ENCODE assay signal across 22 cellular contexts in the genomic region with DNA sequence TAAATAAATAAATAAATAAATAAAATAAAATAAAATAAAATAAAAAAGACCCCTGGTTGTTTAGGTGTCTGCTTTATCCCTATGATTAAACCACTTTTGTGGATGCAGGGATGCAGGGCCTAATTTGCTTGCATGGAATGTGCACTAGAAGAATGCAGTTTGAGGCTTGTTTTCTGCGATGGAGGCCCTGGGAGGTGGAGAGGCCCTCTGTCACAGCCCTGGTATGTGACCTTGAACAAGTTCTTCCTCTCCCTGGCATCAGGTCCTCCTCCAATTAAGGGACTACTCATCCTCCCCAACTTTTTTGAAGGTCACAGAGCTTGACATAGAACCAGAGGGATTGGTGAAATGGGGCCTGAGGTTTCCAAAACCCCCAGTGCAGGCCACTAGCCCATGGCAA. TPM values are rescaled to one million over a fixed set of nuclear protein-coding genes. Genes with fewer than 3 reads are reported as not detected.
DNase-seq lines count a peak whose midpoint lies in the region; ATAC-seq and TF ChIP-seq lines count a peak whose summit lies in the region.
"Had no signal": no experiment of that assay in that cellular context is flagged by ENCODE, and none has a peak within 500 bp of the region (broad histone marks: within the 10 kb centered on the region; RNA-seq: fewer than 3 reads in every experiment).

No MANE protein-coding gene starts in this region.

- H3K9me3 Mint-ChIP-seq in WTC11 (no peaks in the 10 kb centered on the region), nephron progenitor cell (no peaks in the 10 kb centered on the region)
- H3K9me3 Mint-ChIP-seq in activated naive CD8-positive, alpha-beta T cell treated with anti-CD3 and anti-CD28 coated beads, Interleukin-2, amount 50 U/mL, for 24 hours, result no peaks in the 10 kb centered on the region
- H3K9me3 Mint-ChIP-seq: CD4-positive, alpha-beta memory T cell had no signal

- 0 out of 2 replicates have a peak, but pooled peaks cover 4% of the 10 kb centered on the region for H3K4me1 Mint-ChIP-seq in WTC11
- H3K4me1 Mint-ChIP-seq in nephron progenitor cell, result peaks cover 24% of the 10 kb centered on the region
- no peaks in the 10 kb centered on the region for H3K4me1 Mint-ChIP-seq in activated naive CD8-positive, alpha-beta T cell treated with anti-CD3 and anti-CD28 coated beads, Interleukin-2, amount 50 U/mL, for 24 hours
- H3K4me1 Mint-ChIP-seq: CD4-positive, alpha-beta memory T cell had no signal

- no peaks in the 10 kb centered on the region; the same call in 1 of the 2 replicates for H3K27me3 Mint-ChIP-seq in WTC11 (ENCODE audit: low read depth)
- peaks cover 6% of the 10 kb centered on the region for H3K27me3 Mint-ChIP-seq in nephron progenitor cell (ENCODE audit: low read depth, poor library complexity)
- H3K27me3 Mint-ChIP-seq in activated naive CD8-positive, alpha-beta T cell treated with anti-CD3 and anti-CD28 coated beads, Interleukin-2, amount 50 U/mL, for 24 hours, result peaks cover 3% of the 10 kb centered on the region

- H3K4me3 Mint-ChIP-seq in WTC11, result no peak overlapping the region
- H3K4me3 Mint-ChIP-seq in nephron progenitor cell, result no peak overlapping the region
- H3K4me3 Mint-ChIP-seq in activated naive CD8-positive, alpha-beta T cell treated with anti-CD3 and anti-CD28 coated beads, Interleukin-2, amount 50 U/mL, for 24 hours, result no peak overlapping the region
- H3K4me3 Mint-ChIP-seq: CD4-positive, alpha-beta memory T cell had no signal

- H3K4me3 ChIP-seq in AG10803 (ENCODE audit: low read length), result no peak overlapping the region
- H3K4me3 ChIP-seq: BLaER1 treated with 17β-estradiol and CSF1 and Interleukin-3, amounts not matched to agents 10 nM and 100 nM; K562 had no signal

- H3K36me3 Mint-ChIP-seq in WTC11 (no peaks in the 10 kb centered on the region), nephron progenitor cell (ENCODE audit: low read depth) (peaks cover under 1% of the 10 kb centered on the region)
- H3K36me3 Mint-ChIP-seq in activated naive CD8-positive, alpha-beta T cell treated with anti-CD3 and anti-CD28 coated beads, Interleukin-2, amount 50 U/mL, for 24 hours (ENCODE audit: low read depth), result no peaks in the 10 kb centered on the region
- H3K36me3 Mint-ChIP-seq: CD4-positive, alpha-beta memory T cell had no signal

- POLR2A ChIA-PET in WTC11 (lab: Charles Lee), result interaction anchor here (0.6 kb wide), 1 partner anchor 34 kb away, joined by 3 read pairs; no protein-coding TSS in a partner anchor

- DNase-seq in AG09319 (ENCODE audit: extremely low read depth, low read depth) (peak; percentile 11), AG10803 (ENCODE audit: low read depth) (peak; percentile 41), WTC11 (ENCODE audit: low spot score) (no peak), glomerular visceral epithelial cell (ENCODE audit: extremely low spot score) (peak; percentile 37), nephron progenitor cell (no peak), epidermal melanocyte (ENCODE audit: insufficient read length, low spot score) (no peak)
- no peak for DNase-seq in activated naive CD8-positive, alpha-beta T cell treated with anti-CD3 and anti-CD28 coated beads, Interleukin-2, amount 50 U/mL, for 24 hours
- DNase-seq: CD4-positive, alpha-beta memory T cell; DMS153; GDM1; MM.1S; NCI-H1048; NCI-H1417 treated with DMSO at 0.1 percent for 48 hours; NCI-H2029; NCI-H2227 treated with DMSO at 0.1 percent for 48 hours; NCI-H510A treated with DMSO at 0.1 percent for 48 hours; NCI-H748 treated with DMSO at 0.1 percent for 48 hours; NK-92 treated with Interleukin-12 subunit alpha and Interleukin-12 subunit beta, amount 100 ng/mL, for 24 hours had no signal

- CTCF ChIA-PET in WTC11 (lab: Charles Lee), result interaction anchor here (1.0 to 4.1 kb wide), 3 partner anchors 9 to 31 kb away, joined by 3 to 30 read pairs (median 6); no protein-coding TSS in a partner anchor

- no peak for ATAC-seq in WTC11
- ATAC-seq in activated naive CD8-positive, alpha-beta T cell treated with anti-CD3 and anti-CD28 coated beads, Interleukin-2, amount 50 U/mL, for 24 hours, result no peak
- ATAC-seq: K562, SK-N-SH treated with all-trans-retinoic acid at 6 μM for 48 hours had no signal

- TF ChIP-seq CTCF in AG09319 (IDR thresholded peaks at IDR 0.05; ENCODE audit: low read depth, low read length) (no peak), AG10803 (conservative IDR thresholded peaks at IDR 0.05; ENCODE audit: low read length) (no peak), WTC11 (IDR thresholded peaks at IDR 0.05) (no peak), nephron progenitor cell (IDR thresholded peaks at IDR 0.05) (no peak)

- no peak overlapping the region for H3K27ac Mint-ChIP-seq in WTC11
- H3K27ac Mint-ChIP-seq in nephron progenitor cell, result no peak overlapping the region
- H3K27ac Mint-ChIP-seq in activated naive CD8-positive, alpha-beta T cell treated with anti-CD3 and anti-CD28 coated beads, Interleukin-2, amount 50 U/mL, for 24 hours, result no peak overlapping the region

TF ChIP-seq in WTC11, 78 proteins besides CTCF, POLR2A, EP300 and RAD21:
- peak; percentile 34; the same call in 1 of the 2 replicates for TF ChIP-seq HMGA2 (CRISPR knock-in tag; IDR thresholded peaks at IDR 0.05)
- no peak for TF ChIP-seq ZNF219 (CRISPR knock-in tag; IDR thresholded peaks at IDR 0.05; ENCODE audit: borderline replicate concordance)

RNA-seq across cellular contexts. Expression of gene KCNJ4, which starts 22.7 kb away (rescaled TPM):
- 3.1 to 3.3 TPM (median 3.2 TPM) in 3 replicates for total RNA-seq in WTC11 (2021)
- total RNA-seq: CD4-positive, alpha-beta memory T cell; LHCN-M2 had no signal

RNA-seq across cellular contexts. Expression of gene KDELR3, which starts 35.6 kb away (rescaled TPM):
- total RNA-seq in WTC11 (2021), result 5.7 to 10.3 TPM (median 7.7 TPM) in 3 replicates
- total RNA-seq: CD4-positive, alpha-beta memory T cell had no signal

Comparison
In these comparisons a context has a peak if more than half of its experiments do, and no peak if none do; other contexts are left out.
1. DNase-seq: peak in AG09319 (single experiment), AG10803 (single experiment) and glomerular visceral epithelial cell (single experiment); none in WTC11 (single experiment), nephron progenitor cell (single experiment), activated naive CD8-positive, alpha-beta T cell treated with anti-CD3 and anti-CD28 coated beads, Interleukin-2, amount 50 U/mL, for 24 hours (single experiment) and epidermal melanocyte (single experiment).